Comparison of ENCODE assay signal across 11 cellular contexts in the genomic region with DNA sequence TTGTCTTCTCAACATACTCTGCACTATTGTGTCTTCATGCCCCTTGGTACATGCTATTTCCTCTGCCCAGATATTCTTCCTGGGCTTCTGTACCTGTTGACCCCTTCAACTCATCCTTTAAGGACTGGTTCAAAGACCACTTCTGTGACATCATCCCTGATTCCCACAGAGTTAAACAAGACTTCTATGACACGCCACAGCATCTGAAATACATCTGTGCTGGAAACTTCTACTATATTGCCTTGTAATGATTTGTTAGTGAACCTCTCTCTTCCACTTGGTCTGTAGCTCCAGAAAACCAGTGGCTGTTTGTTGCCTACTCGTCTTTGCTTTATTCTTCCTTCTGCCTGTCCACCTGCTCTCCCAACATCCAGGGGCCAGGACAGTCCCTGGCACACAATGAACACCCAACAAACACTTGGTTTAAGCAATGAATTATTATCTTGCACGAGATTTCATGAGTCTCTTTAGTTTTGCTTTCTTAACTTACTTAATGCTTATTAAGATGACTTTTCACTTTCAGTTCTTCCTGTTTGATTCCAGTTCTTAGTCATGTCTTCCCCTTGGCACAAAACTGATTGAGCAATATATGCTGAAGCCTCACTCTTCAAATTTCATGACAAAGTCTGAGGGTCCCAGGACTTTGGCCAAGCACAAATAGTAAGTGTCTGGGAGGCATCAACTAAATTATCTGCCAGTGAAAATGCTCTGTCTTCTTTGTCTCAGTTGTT.
A peak's percentile ranks its signal among the peaks of the same experiment; 100 is the strongest.
DNase-seq lines count a peak whose midpoint lies in the region; ATAC-seq and TF ChIP-seq lines count a peak whose summit lies in the region.
"Had no signal": no experiment of that assay in that cellular context is flagged by ENCODE, and none has a peak within 500 bp of the region (broad histone marks: within the 10 kb centered on the region; RNA-seq: fewer than 3 reads in every experiment).

No MANE protein-coding gene starts in this region.

- peak; percentile 34 for DNase-seq in GM10248 (ENCODE audit: extremely low spot score)
- DNase-seq in esophagus muscularis mucosa (ENCODE audit: extremely low spot score) = no peak
- DNase-seq in 8988T = no peak
- no peak for DNase-seq in GM03348 (ENCODE audit: low spot score)
- DNase-seq in DMS114 treated with DMSO at 0.1 percent for 48 hours (lab: John Stamatoyannopoulos, UW; ENCODE audit: unreplicated experiment) = no peak
- DNase-seq in activated CD4-positive, alpha-beta T cell treated with anti-CD3 and anti-CD28 coated beads, Interleukin-2, amount 10 ng/mL, durations not matched to agents 7 days and 5 days = no peak
- DNase-seq: CD4-positive, CD25-positive, alpha-beta regulatory T cell; NCI-H146 had no signal

- no peaks in the 10 kb centered on the region for H3K4me1 Mint-ChIP-seq in activated CD4-positive, alpha-beta T cell treated with anti-CD3 and anti-CD28 coated beads, Interleukin-2, amount 10 ng/mL, durations not matched to agents 7 days and 5 days
- H3K4me1 Mint-ChIP-seq: CD4-positive, CD25-positive, alpha-beta regulatory T cell had no signal

- peak; percentile 94 for ATAC-seq in GM21529 (IDR thresholded peaks at IDR 0.05; ENCODE audit: unreplicated experiment)
- peak; percentile 80 for ATAC-seq in HG03521 (IDR thresholded peaks at IDR 0.05; ENCODE audit: unreplicated experiment)

- TF ChIP-seq CTCF in GM10248 (IDR thresholded peaks at IDR 0.05; ENCODE audit: control extremely low read depth, extremely low read depth, low read depth, missing control alignments) (no peak), esophagus muscularis mucosa (IDR thresholded peaks at IDR 0.05) (no peak)

- intact Hi-C loops in esophagus muscularis mucosa (cut with DNase I) = no loop called here

- TF ChIP-seq POLR2A in esophagus muscularis mucosa (IDR thresholded peaks at IDR 0.05; ENCODE audit: low read depth) = no peak

- CTCF ChIA-PET in GM10248 (lab: Yijun Ruan, JAX) = no interaction called here
- CTCF ChIA-PET in activated CD4-positive, alpha-beta T cell treated with anti-CD3 and anti-CD28 coated beads, Interleukin-2, amount 10 ng/mL, durations not matched to agents 7 days and 5 days (lab: Charles Lee) = no interaction called here

- H3K27me3 ChIP-seq in esophagus muscularis mucosa = no peaks in the 10 kb centered on the region

- no peak overlapping the region for H3K27ac Mint-ChIP-seq in activated CD4-positive, alpha-beta T cell treated with anti-CD3 and anti-CD28 coated beads, Interleukin-2, amount 10 ng/mL, durations not matched to agents 7 days and 5 days
- H3K27ac Mint-ChIP-seq: activated T-helper 1 cell treated with anti-CD3 and anti-CD28 coated beads, Interleukin-12 subunit alpha, Interleukin-12 subunit beta, Interleukin-2, Interleukin-4 antibody, amounts not matched to agents 30 ng/mL and 10 ng/mL and 1 ng/mL, durations not matched to agents 14 hours and 24 hours and 36 hours; CD4-positive, CD25-positive, alpha-beta regulatory T cell had no signal

- H3K4me1 ChIP-seq in esophagus muscularis mucosa = peaks cover 0 to 13% (median 2%) of the 10 kb centered on the region in 4 donors

- H3K27ac ChIP-seq in esophagus muscularis mucosa (replicated peaks in 1 of 4) = peak overlapping the region in 1 of 4 donors; percentile 26

- peak overlapping the region in 3 of 4 donors; percentile 13 to 37 (median 22) for H3K4me3 ChIP-seq in esophagus muscularis mucosa

- no peaks in the 10 kb centered on the region for H3K36me3 Mint-ChIP-seq in activated CD4-positive, alpha-beta T cell treated with anti-CD3 and anti-CD28 coated beads, Interleukin-2, amount 10 ng/mL, durations not matched to agents 7 days and 5 days (ENCODE audit: low read depth)
- H3K36me3 Mint-ChIP-seq: CD4-positive, CD25-positive, alpha-beta regulatory T cell had no signal

- H3K9me3 Mint-ChIP-seq in activated CD4-positive, alpha-beta T cell treated with anti-CD3 and anti-CD28 coated beads, Interleukin-2, amount 10 ng/mL, durations not matched to agents 7 days and 5 days = no peaks in the 10 kb centered on the region
- H3K9me3 Mint-ChIP-seq: activated T-helper 1 cell treated with anti-CD3 and anti-CD28 coated beads, Interleukin-12 subunit alpha, Interleukin-12 subunit beta, Interleukin-2, Interleukin-4 antibody, amounts not matched to agents 30 ng/mL and 10 ng/mL and 1 ng/mL, durations not matched to agents 14 hours and 24 hours and 36 hours had no signal

- POLR2A ChIA-PET in GM10248 (lab: Yijun Ruan, JAX) = no interaction called here
- POLR2A ChIA-PET in activated CD4-positive, alpha-beta T cell treated with anti-CD3 and anti-CD28 coated beads, Interleukin-2, amount 10 ng/mL, durations not matched to agents 7 days and 5 days (lab: Charles Lee) = no interaction called here

- H3K36me3 ChIP-seq in esophagus muscularis mucosa = no peaks in the 10 kb centered on the region

- H3K4me3 Mint-ChIP-seq in activated CD4-positive, alpha-beta T cell treated with anti-CD3 and anti-CD28 coated beads, Interleukin-2, amount 10 ng/mL, durations not matched to agents 7 days and 5 days = no peak overlapping the region
- H3K4me3 Mint-ChIP-seq: activated T-helper 1 cell treated with anti-CD3 and anti-CD28 coated beads, Interleukin-12 subunit alpha, Interleukin-12 subunit beta, Interleukin-2, Interleukin-4 antibody, amounts not matched to agents 30 ng/mL and 10 ng/mL and 1 ng/mL, durations not matched to agents 14 hours and 24 hours and 36 hours; CD4-positive, CD25-positive, alpha-beta regulatory T cell had no signal

- H3K27me3 Mint-ChIP-seq in activated CD4-positive, alpha-beta T cell treated with anti-CD3 and anti-CD28 coated beads, Interleukin-2, amount 10 ng/mL, durations not matched to agents 7 days and 5 days = no peaks in the 10 kb centered on the region
- H3K27me3 Mint-ChIP-seq: CD4-positive, CD25-positive, alpha-beta regulatory T cell had no signal

- 64% methylated on average over 3 of the region's 3 CpGs for WGBS in esophagus muscularis mucosa

- no peaks in the 10 kb centered on the region for H3K9me3 ChIP-seq in esophagus muscularis mucosa

- TF ChIP-seq EP300 in esophagus muscularis mucosa (IDR thresholded peaks at IDR 0.05) = no peak
